Comparison of ENCODE assay signal across 1 cellular context in genomic region chr12:93570552-93571359, GRCh38.
A peak's percentile ranks its signal among the peaks of the same experiment; 100 is the strongest.
TF ChIP-seq lines count a peak whose summit lies in the region.

No MANE protein-coding gene starts in this region.

TF ChIP-seq in HepG2, 621 proteins besides CTCF, POLR2A, EP300 and RAD21 (continued from another document and continues in another):
- TF ChIP-seq, protein P1, sequence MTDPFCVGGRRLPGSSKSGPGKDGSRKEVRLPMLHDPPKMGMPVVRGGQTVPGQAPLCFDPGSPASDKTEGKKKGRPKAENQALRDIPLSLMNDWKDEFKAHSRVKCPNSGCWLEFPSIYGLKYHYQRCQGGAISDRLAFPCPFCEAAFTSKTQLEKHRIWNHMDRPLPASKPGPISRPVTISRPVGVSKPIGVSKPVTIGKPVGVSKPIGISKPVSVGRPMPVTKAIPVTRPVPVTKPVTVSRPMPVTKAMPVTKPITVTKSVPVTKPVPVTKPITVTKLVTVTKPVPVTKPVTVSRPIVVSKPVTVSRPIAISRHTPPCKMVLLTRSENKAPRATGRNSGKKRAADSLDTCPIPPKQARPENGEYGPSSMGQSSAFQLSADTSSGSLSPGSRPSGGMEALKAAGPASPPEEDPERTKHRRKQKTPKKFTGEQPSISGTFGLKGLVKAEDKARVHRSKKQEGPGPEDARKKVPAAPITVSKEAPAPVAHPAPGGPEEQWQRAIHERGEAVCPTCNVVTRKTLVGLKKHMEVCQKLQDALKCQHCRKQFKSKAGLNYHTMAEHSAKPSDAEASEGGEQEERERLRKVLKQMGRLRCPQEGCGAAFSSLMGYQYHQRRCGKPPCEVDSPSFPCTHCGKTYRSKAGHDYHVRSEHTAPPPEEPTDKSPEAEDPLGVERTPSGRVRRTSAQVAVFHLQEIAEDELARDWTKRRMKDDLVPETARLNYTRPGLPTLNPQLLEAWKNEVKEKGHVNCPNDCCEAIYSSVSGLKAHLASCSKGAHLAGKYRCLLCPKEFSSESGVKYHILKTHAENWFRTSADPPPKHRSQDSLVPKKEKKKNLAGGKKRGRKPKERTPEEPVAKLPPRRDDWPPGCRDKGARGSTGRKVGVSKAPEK (CRISPR knock-in tag; IDR thresholded peaks at IDR 0.05; ENCODE audit: borderline replicate concordance), result peak; percentile 53; the same call in 1 of the 2 replicates
- TF ChIP-seq, protein P2, sequence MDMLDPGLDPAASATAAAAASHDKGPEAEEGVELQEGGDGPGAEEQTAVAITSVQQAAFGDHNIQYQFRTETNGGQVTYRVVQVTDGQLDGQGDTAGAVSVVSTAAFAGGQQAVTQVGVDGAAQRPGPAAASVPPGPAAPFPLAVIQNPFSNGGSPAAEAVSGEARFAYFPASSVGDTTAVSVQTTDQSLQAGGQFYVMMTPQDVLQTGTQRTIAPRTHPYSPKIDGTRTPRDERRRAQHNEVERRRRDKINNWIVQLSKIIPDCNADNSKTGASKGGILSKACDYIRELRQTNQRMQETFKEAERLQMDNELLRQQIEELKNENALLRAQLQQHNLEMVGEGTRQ (IDR thresholded peaks at IDR 0.05; ENCODE audit: low read depth, low read length), result peak; percentile 76
- TF ChIP-seq, protein P2 (CRISPR knock-in tag; IDR thresholded peaks at IDR 0.05; ENCODE audit: borderline replicate concordance), result peak; percentile 94; the same call in 1 of the 2 replicates
- TF ChIP-seq SPEN (CRISPR knock-in tag; IDR thresholded peaks at IDR 0.05; ENCODE audit: low read depth), result peak; percentile 18; the same call in 1 of the 2 replicates
- TF ChIP-seq RARG (CRISPR knock-in tag; IDR thresholded peaks at IDR 0.05; ENCODE audit: low read depth), result 0 out of 2 replicates have a peak, but pooled peaks have one; percentile 33
- 0 out of 2 replicates have a peak, but pooled peaks have one; percentile 20 for TF ChIP-seq ZNF652 (CRISPR knock-in tag; IDR thresholded peaks at IDR 0.05; ENCODE audit: borderline replicate concordance, low read depth)
- 0 out of 2 replicates have a peak, but pooled peaks have one; percentile 16 for TF ChIP-seq PCBP1 (IDR thresholded peaks at IDR 0.05; ENCODE audit: borderline replicate concordance, low read depth, low read length)
- no peak for TF ChIP-seq YEATS2 (CRISPR knock-in tag; IDR thresholded peaks at IDR 0.05; ENCODE audit: borderline replicate concordance)
- TF ChIP-seq KLF12 (CRISPR knock-in tag; IDR thresholded peaks at IDR 0.05; ENCODE audit: borderline replicate concordance), result 0 out of 2 replicates have a peak, but pooled peaks have one; percentile 33
- TF ChIP-seq SAP130 (CRISPR knock-in tag; IDR thresholded peaks at IDR 0.05; ENCODE audit: low read depth), result peak; percentile 43
- no peak for TF ChIP-seq ZNF792 (CRISPR knock-in tag; IDR thresholded peaks at IDR 0.05)
- peak; percentile 48 for TF ChIP-seq GATAD2A (CRISPR knock-in tag; IDR thresholded peaks at IDR 0.05)
- 0 out of 2 replicates have a peak, but pooled peaks have one; percentile 47 for TF ChIP-seq TOPORS (CRISPR knock-in tag; IDR thresholded peaks at IDR 0.05)
- TF ChIP-seq GABPA (IDR thresholded peaks at IDR 0.05; ENCODE audit: low read depth, low read length), result no peak
- TF ChIP-seq GABPA (CRISPR knock-in tag; IDR thresholded peaks at IDR 0.05; ENCODE audit: low read depth), result no peak
- peak; percentile 28; the same call in 1 of the 2 replicates for TF ChIP-seq ZSCAN21 (CRISPR knock-in tag; IDR thresholded peaks at IDR 0.05; ENCODE audit: borderline replicate concordance)
- TF ChIP-seq KLF6 (CRISPR knock-in tag; IDR thresholded peaks at IDR 0.05), result peak; percentile 52; the same call in 1 of the 2 replicates
- TF ChIP-seq ZNF230 (CRISPR knock-in tag; IDR thresholded peaks at IDR 0.05), result peak; percentile 52; the same call in 1 of the 2 replicates
- TF ChIP-seq ZFP36 (IDR thresholded peaks at IDR 0.05; ENCODE audit: borderline replicate concordance, low read depth, low read length, partially characterized antibody), result no peak
- TF ChIP-seq HOXA9 (CRISPR knock-in tag; IDR thresholded peaks at IDR 0.05; ENCODE audit: borderline replicate concordance), result 0 out of 2 replicates have a peak, but pooled peaks have one; percentile 58
- TF ChIP-seq MTF2 (CRISPR knock-in tag; IDR thresholded peaks at IDR 0.05; ENCODE audit: borderline replicate concordance), result peak; percentile 70; the same call in 1 of the 2 replicates
- TF ChIP-seq GZF1 (CRISPR knock-in tag; IDR thresholded peaks at IDR 0.05), result peak; percentile 22; the same call in 1 of the 2 replicates
- TF ChIP-seq HDAC2 (CRISPR knock-in tag; IDR thresholded peaks at IDR 0.05), result peak; percentile 35; the same call in 1 of the 2 replicates
- TF ChIP-seq KDM4B (CRISPR knock-in tag; IDR thresholded peaks at IDR 0.05), result peak; percentile 67; the same call in 1 of the 2 replicates
- TF ChIP-seq SALL2 (CRISPR knock-in tag; IDR thresholded peaks at IDR 0.05), result no peak
- peak; percentile 46; the same call in 1 of the 2 replicates for TF ChIP-seq ZNF589 (CRISPR knock-in tag; conservative IDR thresholded peaks at IDR 0.05)
- TF ChIP-seq ZNF607 (CRISPR knock-in tag; IDR thresholded peaks at IDR 0.05; ENCODE audit: borderline replicate concordance), result no peak
- peak; percentile 24 for TF ChIP-seq ZNF407 (CRISPR knock-in tag; IDR thresholded peaks at IDR 0.05; ENCODE audit: not compliant biosample characterization)
- TF ChIP-seq HNRNPH1 (optimal IDR thresholded peaks at IDR 0.05; ENCODE audit: low read depth, low read length), result no peak
- no peak for TF ChIP-seq FUBP1 (CRISPR knock-in tag; IDR thresholded peaks at IDR 0.05; ENCODE audit: borderline replicate concordance)
- peak; percentile 25; the same call in 1 of the 2 replicates for TF ChIP-seq ZBTB38 (CRISPR knock-in tag; IDR thresholded peaks at IDR 0.05)
- 0 out of 2 replicates have a peak, but pooled peaks have one; percentile 36 for TF ChIP-seq THAP7 (CRISPR knock-in tag; IDR thresholded peaks at IDR 0.05)
- no peak for TF ChIP-seq HDAC6 (IDR thresholded peaks at IDR 0.05; ENCODE audit: low read depth, low read length)
- TF ChIP-seq, protein P3, sequence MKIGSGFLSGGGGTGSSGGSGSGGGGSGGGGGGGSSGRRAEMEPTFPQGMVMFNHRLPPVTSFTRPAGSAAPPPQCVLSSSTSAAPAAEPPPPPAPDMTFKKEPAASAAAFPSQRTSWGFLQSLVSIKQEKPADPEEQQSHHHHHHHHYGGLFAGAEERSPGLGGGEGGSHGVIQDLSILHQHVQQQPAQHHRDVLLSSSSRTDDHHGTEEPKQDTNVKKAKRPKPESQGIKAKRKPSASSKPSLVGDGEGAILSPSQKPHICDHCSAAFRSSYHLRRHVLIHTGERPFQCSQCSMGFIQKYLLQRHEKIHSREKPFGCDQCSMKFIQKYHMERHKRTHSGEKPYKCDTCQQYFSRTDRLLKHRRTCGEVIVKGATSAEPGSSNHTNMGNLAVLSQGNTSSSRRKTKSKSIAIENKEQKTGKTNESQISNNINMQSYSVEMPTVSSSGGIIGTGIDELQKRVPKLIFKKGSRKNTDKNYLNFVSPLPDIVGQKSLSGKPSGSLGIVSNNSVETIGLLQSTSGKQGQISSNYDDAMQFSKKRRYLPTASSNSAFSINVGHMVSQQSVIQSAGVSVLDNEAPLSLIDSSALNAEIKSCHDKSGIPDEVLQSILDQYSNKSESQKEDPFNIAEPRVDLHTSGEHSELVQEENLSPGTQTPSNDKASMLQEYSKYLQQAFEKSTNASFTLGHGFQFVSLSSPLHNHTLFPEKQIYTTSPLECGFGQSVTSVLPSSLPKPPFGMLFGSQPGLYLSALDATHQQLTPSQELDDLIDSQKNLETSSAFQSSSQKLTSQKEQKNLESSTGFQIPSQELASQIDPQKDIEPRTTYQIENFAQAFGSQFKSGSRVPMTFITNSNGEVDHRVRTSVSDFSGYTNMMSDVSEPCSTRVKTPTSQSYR (CRISPR knock-in tag; IDR thresholded peaks at IDR 0.05; ENCODE audit: borderline replicate concordance), result peak; percentile 64; the same call in 1 of the 2 replicates
- 0 out of 2 replicates have a peak, but pooled peaks have one; percentile 24 for TF ChIP-seq ZNF124 (CRISPR knock-in tag; IDR thresholded peaks at IDR 0.05)
- TF ChIP-seq, protein P4, sequence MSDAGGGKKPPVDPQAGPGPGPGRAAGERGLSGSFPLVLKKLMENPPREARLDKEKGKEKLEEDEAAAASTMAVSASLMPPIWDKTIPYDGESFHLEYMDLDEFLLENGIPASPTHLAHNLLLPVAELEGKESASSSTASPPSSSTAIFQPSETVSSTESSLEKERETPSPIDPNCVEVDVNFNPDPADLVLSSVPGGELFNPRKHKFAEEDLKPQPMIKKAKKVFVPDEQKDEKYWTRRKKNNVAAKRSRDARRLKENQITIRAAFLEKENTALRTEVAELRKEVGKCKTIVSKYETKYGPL (CRISPR knock-in tag; IDR thresholded peaks at IDR 0.05), result no peak
